Comparison of ENCODE assay signal across 34 cellular contexts in the genomic region with DNA sequence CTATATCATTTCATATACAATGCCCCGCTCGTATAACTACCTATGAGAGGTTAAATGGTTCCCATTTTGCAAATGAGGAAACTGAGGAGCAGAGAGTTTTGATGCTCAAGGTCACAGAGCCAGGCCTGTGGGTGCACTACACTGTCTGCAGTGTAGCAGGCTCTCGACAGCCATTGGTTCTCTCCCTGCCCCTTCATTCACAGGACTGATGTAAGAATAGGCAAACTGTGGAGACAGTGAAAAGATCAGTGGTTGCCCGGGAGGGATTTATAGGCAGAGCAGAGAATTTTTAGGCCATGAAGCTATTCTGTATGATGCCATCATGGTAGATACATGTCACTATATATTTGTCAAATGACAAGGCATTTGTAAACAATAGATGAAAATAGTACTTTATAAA.
"Had no signal": no experiment of that assay in that cellular context is flagged by ENCODE, and none has a peak within 500 bp of the region (broad histone marks: within the 10 kb centered on the region; RNA-seq: fewer than 3 reads in every experiment).

No MANE protein-coding gene starts in this region.

- ATAC-seq: activated CD8-positive, alpha-beta memory T cell treated with anti-CD3 and anti-CD28 coated beads, Interleukin-2, amount 10 ng/mL, durations not matched to agents 7 days and 5 days; activated naive CD8-positive, alpha-beta T cell treated with anti-CD3 and anti-CD28 coated beads, Interleukin-2, amount 50 U/mL, for 24 hours; PC-3 had no signal

- H3K4me1 ChIP-seq: Peyer's patch, SJSA1 had no signal

- H3K27ac Mint-ChIP-seq: activated B cell treated with CpG ODN at 0.5 μM for 24 hours; activated CD4-positive, alpha-beta memory T cell treated with anti-CD3 and anti-CD28 coated beads, Interleukin-2, amount 10 ng/mL, durations not matched to agents 7 days and 5 days; activated CD8-positive, alpha-beta memory T cell treated with anti-CD3 and anti-CD28 coated beads, Interleukin-2, amount 10 ng/mL, durations not matched to agents 7 days and 5 days; activated naive CD4-positive, alpha-beta T cell treated with anti-CD3 and anti-CD28 coated beads, Interleukin-2, amount 10 ng/mL, durations not matched to agents 7 days and 5 days; activated naive CD8-positive, alpha-beta T cell; activated naive CD8-positive, alpha-beta T cell treated with anti-CD3 and anti-CD28 coated beads, Interleukin-2, amount 50 U/mL, for 24 hours; T-helper 1 cell treated with Interleukin-12 subunit alpha and Interleukin-12 subunit beta and Interleukin-4 antibody, amounts not matched to agents 30 μg/mL and 1 μg/mL, for 36 hours; T-helper 2 cell treated with Interferon-gamma antibody and Interleukin-4, amounts not matched to agents 5 μg/mL and 100 μg/mL, for 36 hours had no signal

- H3K4me3 Mint-ChIP-seq: activated B cell treated with CpG ODN at 0.5 μM for 24 hours; activated CD4-positive, alpha-beta memory T cell treated with anti-CD3 and anti-CD28 coated beads, Interleukin-2, amount 10 ng/mL, durations not matched to agents 7 days and 5 days; activated CD8-positive, alpha-beta memory T cell treated with anti-CD3 and anti-CD28 coated beads, Interleukin-2, amount 10 ng/mL, durations not matched to agents 7 days and 5 days; activated naive CD4-positive, alpha-beta T cell treated with anti-CD3 and anti-CD28 coated beads, Interleukin-2, amount 10 ng/mL, durations not matched to agents 7 days and 5 days; activated naive CD8-positive, alpha-beta T cell; activated naive CD8-positive, alpha-beta T cell treated with anti-CD3 and anti-CD28 coated beads, Interleukin-2, amount 50 U/mL, for 24 hours; T-helper 1 cell treated with Interleukin-12 subunit alpha and Interleukin-12 subunit beta and Interleukin-4 antibody, amounts not matched to agents 30 μg/mL and 1 μg/mL, for 36 hours; T-helper 2 cell treated with Interferon-gamma antibody and Interleukin-4, amounts not matched to agents 5 μg/mL and 100 μg/mL, for 36 hours had no signal

- H3K27me3 Mint-ChIP-seq: activated B cell treated with CpG ODN at 0.5 μM for 24 hours; activated CD4-positive, alpha-beta memory T cell treated with anti-CD3 and anti-CD28 coated beads, Interleukin-2, amount 10 ng/mL, durations not matched to agents 7 days and 5 days; activated CD8-positive, alpha-beta memory T cell treated with anti-CD3 and anti-CD28 coated beads, Interleukin-2, amount 10 ng/mL, durations not matched to agents 7 days and 5 days; activated naive CD8-positive, alpha-beta T cell; activated naive CD8-positive, alpha-beta T cell treated with anti-CD3 and anti-CD28 coated beads, Interleukin-2, amount 50 U/mL, for 24 hours had no signal

- H3K36me3 Mint-ChIP-seq: activated CD8-positive, alpha-beta memory T cell treated with anti-CD3 and anti-CD28 coated beads, Interleukin-2, amount 10 ng/mL, durations not matched to agents 7 days and 5 days; activated naive CD4-positive, alpha-beta T cell treated with anti-CD3 and anti-CD28 coated beads, Interleukin-2, amount 10 ng/mL, durations not matched to agents 7 days and 5 days; activated naive CD8-positive, alpha-beta T cell had no signal

- H3K4me2 ChIP-seq: SK-N-SH had no signal

- H3K9me3 Mint-ChIP-seq: activated B cell treated with CpG ODN at 0.5 μM for 24 hours; activated CD4-positive, alpha-beta memory T cell treated with anti-CD3 and anti-CD28 coated beads, Interleukin-2, amount 10 ng/mL, durations not matched to agents 7 days and 5 days; activated naive CD4-positive, alpha-beta T cell treated with anti-CD3 and anti-CD28 coated beads, Interleukin-2, amount 10 ng/mL, durations not matched to agents 7 days and 5 days; activated naive CD8-positive, alpha-beta T cell treated with anti-CD3 and anti-CD28 coated beads, Interleukin-2, amount 50 U/mL, for 24 hours; T-helper 1 cell treated with Interleukin-12 subunit alpha and Interleukin-12 subunit beta and Interleukin-4 antibody, amounts not matched to agents 30 μg/mL and 1 μg/mL, for 36 hours; T-helper 2 cell treated with Interferon-gamma antibody and Interleukin-4, amounts not matched to agents 5 μg/mL and 100 μg/mL, for 36 hours had no signal

- DNase-seq: activated B cell treated with CpG ODN at 0.5 μM for 24 hours; activated CD4-positive, alpha-beta memory T cell treated with anti-CD3 and anti-CD28 coated beads, Interleukin-2, amount 10 ng/mL, durations not matched to agents 7 days and 5 days; activated CD4-positive, alpha-beta T cell treated with anti-CD3 and anti-CD28 coated beads for 4 hours; activated CD4-positive, CD25-positive, alpha-beta regulatory T cell treated with anti-CD3 and anti-CD28 coated beads, Interleukin-2, amount 50 U/mL, for 72 hours; activated CD8-positive, alpha-beta memory T cell treated with anti-CD3 and anti-CD28 coated beads for 24 hours; activated CD8-positive, alpha-beta memory T cell treated with anti-CD3 and anti-CD28 coated beads, Interleukin-2, amount 10 ng/mL, durations not matched to agents 7 days and 5 days; activated CD8-positive, alpha-beta memory T cell treated with anti-CD3 and anti-CD28 coated beads, Interleukin-2, amount 50 U/mL, for 48 hours; activated effector memory CD4-positive, alpha-beta T cell treated with Interleukin-2 at 50 U/mL for 16 hours; activated naive CD4-positive, alpha-beta T cell treated with anti-CD3 and anti-CD28 coated beads, Interleukin-2, amount 10 ng/mL, durations not matched to agents 7 days and 5 days; activated naive CD8-positive, alpha-beta T cell treated with anti-CD3 and anti-CD28 coated beads, Interleukin-2, amount 50 U/mL, for 24 hours; activated T-cell treated with anti-CD3 and anti-CD28 coated beads, Interleukin-2, amount 50 U/mL, for 48 hours; amniotic stem cell; aorta; brain microvascular endothelial cell; Kasumi-1; KG1; MG63; NCI-H1048; NCI-H1105 treated with DMSO at 0.1 percent for 48 hours; NCI-H1436 treated with DMSO at 0.1 percent for 48 hours; NCI-H1694 treated with DMSO at 0.1 percent for 48 hours; NCI-H2029; NCI-H510A; NCI-H526; NCI-H774; PC-3; Peyer's patch; RPMI8226; SHP77 treated with DMSO at 0.1 percent for 48 hours; SK-N-SH had no signal

- H3K9ac ChIP-seq: SK-N-SH had no signal

- H3K4me3 ChIP-seq: MG63, Peyer's patch, SJSA1 had no signal

- H3K9me3 ChIP-seq: MG63, Peyer's patch, SJSA1, SK-N-SH had no signal

- H3K36me3 ChIP-seq: brain microvascular endothelial cell, MG63, Peyer's patch, SJSA1 had no signal

- H3K27me3 ChIP-seq: brain microvascular endothelial cell, MG63, Peyer's patch, SJSA1 had no signal

- H3K27ac ChIP-seq: brain microvascular endothelial cell, Peyer's patch, SJSA1 had no signal
